12 cellular contexts compared by ENCODE assay signal in genomic region chr17:29181226-29181625, GRCh38. TPM values are rescaled to one million over a fixed set of nuclear protein-coding genes. Genes with fewer than 3 reads are reported as not detected.
A peak's percentile ranks its signal among the peaks of the same experiment; 100 is the strongest.
DNase-seq lines count a peak whose midpoint lies in the region; ATAC-seq, FAIRE-seq and TF ChIP-seq lines count a peak whose summit lies in the region.
"Had no signal": no experiment of that assay in that cellular context is flagged by ENCODE, and none has a peak within 500 bp of the region (broad histone marks: within the 10 kb centered on the region; RNA-seq: fewer than 3 reads in every experiment).

No MANE protein-coding gene starts in this region.

- BruUV-seq in Calu3 (replicated peaks; lab: Mats Ljungman, UMichigan) = no TSS peak

- H3K4me3 Mint-ChIP-seq in Calu3 (ENCODE audit: low read depth, unreplicated experiment) = peak overlapping the region; percentile 69
- no peak overlapping the region for H3K4me3 Mint-ChIP-seq in stimulated activated effector memory CD8-positive, alpha-beta T cell treated with anti-CD3 and anti-CD28 coated beads, Interleukin-12 subunit alpha, Interleukin-12 subunit beta, amount 100 ng/mL, for 72 hours

- peak overlapping the region; percentile 87 for H3K4me2 ChIP-seq in keratinocyte (ENCODE audit: control insufficient read depth, extremely low read depth, insufficient read depth, low read depth, low read length)

- no peaks in the 10 kb centered on the region for H3K27me3 Mint-ChIP-seq in Calu3 (ENCODE audit: unreplicated experiment)
- H3K27me3 Mint-ChIP-seq: activated CD4-positive, alpha-beta T cell treated with anti-CD3 and anti-CD28 coated beads for 36 hours had no signal

- H4K20me1 ChIP-seq in keratinocyte (ENCODE audit: control insufficient read depth, extremely low read depth, insufficient read depth, low read length) = no peaks in the 10 kb centered on the region

- H3K9me1 ChIP-seq in keratinocyte (ENCODE audit: control insufficient read depth, extremely low read depth, insufficient read depth, low read length) = no peaks in the 10 kb centered on the region

- H3K27ac Mint-ChIP-seq in Calu3 (ENCODE audit: unreplicated experiment) = peak overlapping the region; percentile 44
- H3K27ac Mint-ChIP-seq in stimulated activated effector memory CD8-positive, alpha-beta T cell treated with anti-CD3 and anti-CD28 coated beads, Interleukin-12 subunit alpha, Interleukin-12 subunit beta, amount 100 ng/mL, for 72 hours = peak overlapping the region; percentile 72
- H3K27ac Mint-ChIP-seq: activated CD4-positive, alpha-beta T cell treated with anti-CD3 and anti-CD28 coated beads for 36 hours had no signal

- FAIRE-seq in keratinocyte (lab: Jason Lieb, UNC) = no peak
- FAIRE-seq in GM19239 (lab: Jason Lieb, UNC) = no peak

- ATAC-seq in stimulated activated effector memory CD8-positive, alpha-beta T cell treated with anti-CD3 and anti-CD28 coated beads, Interleukin-12 subunit alpha, Interleukin-12 subunit beta, amount 100 ng/mL, for 72 hours = no peak
- ATAC-seq in HG02623 (IDR thresholded peaks at IDR 0.05; ENCODE audit: unreplicated experiment) = no peak

- peak overlapping the region; percentile 91 for H3K9ac ChIP-seq in keratinocyte (ENCODE audit: control insufficient read depth, extremely low read depth, insufficient read depth, low read length)

- CTCF ChIA-PET in Calu3 (lab: Charles Lee) = interaction anchor here (1.2 to 7.5 kb wide), 5 partner anchors 22 to 57 kb away, joined by 3 to 158 read pairs (median 25); no protein-coding TSS in a partner anchor

- intact Hi-C loops in Calu3 (cut with micrococcal nuclease; ENCODE audit: unreplicated experiment) = no loop called here

- H3K79me2 ChIP-seq in keratinocyte (ENCODE audit: control insufficient read depth, insufficient read depth, low read length) = peaks cover 19% of the 10 kb centered on the region

- dilution Hi-C loops in keratinocyte (cut with MboI; ENCODE audit: extremely low pct_ligation_motif_present, low sequenced_read_pairs) = no loop called here

- H3K36me3 Mint-ChIP-seq in Calu3 (ENCODE audit: insufficient read depth, unreplicated experiment) = peaks cover 45% of the 10 kb centered on the region
- no peaks in the 10 kb centered on the region for H3K36me3 Mint-ChIP-seq in stimulated activated effector memory CD8-positive, alpha-beta T cell treated with anti-CD3 and anti-CD28 coated beads, Interleukin-12 subunit alpha, Interleukin-12 subunit beta, amount 100 ng/mL, for 72 hours

- H3K27me3 ChIP-seq in keratinocyte (ENCODE audit: control insufficient read depth, extremely low read depth, insufficient read depth, low read length) = no peaks in the 10 kb centered on the region

- peaks cover 41% of the 10 kb centered on the region for H3K4me1 ChIP-seq in keratinocyte (ENCODE audit: control insufficient read depth, extremely low read depth, insufficient read depth, low read length)

- H3K36me3 ChIP-seq in keratinocyte (ENCODE audit: control insufficient read depth in 2 of 2, extremely low read depth in 1 of 2, insufficient read depth in 2 of 2, low read length in 2 of 2) = no peaks in the 10 kb centered on the region

- H3K27ac ChIP-seq in angular gyrus (ENCODE audit: low read depth, low read length) (peak overlapping the region; percentile 99), keratinocyte (ENCODE audit: control insufficient read depth, insufficient read depth, low read length) (peak overlapping the region; percentile 79)

- no peak overlapping the region for H3K4me3 ChIP-seq in keratinocyte (ENCODE audit: control insufficient read depth in 2 of 3, extremely low read depth in 1 of 3, insufficient read depth in 2 of 3, low read depth in 1 of 3, low read length in 3 of 3)

- peak overlapping the region; percentile 96 for H2AFZ ChIP-seq in keratinocyte (ENCODE audit: control insufficient read depth, low read length)

- peaks cover 38% of the 10 kb centered on the region for H3K4me1 Mint-ChIP-seq in Calu3 (ENCODE audit: low read depth, unreplicated experiment)
- peaks cover 39% of the 10 kb centered on the region for H3K4me1 Mint-ChIP-seq in stimulated activated effector memory CD8-positive, alpha-beta T cell treated with anti-CD3 and anti-CD28 coated beads, Interleukin-12 subunit alpha, Interleukin-12 subunit beta, amount 100 ng/mL, for 72 hours

- DNase-seq in Calu3 (no peak), keratinocyte (ENCODE audit: low read depth, low spot score) (no peak), NCI-H510A treated with DMSO at 0.1 percent for 48 hours (lab: John Stamatoyannopoulos, UW) (no peak), GM19239 (ENCODE audit: insufficient read length, low spot score) (no peak), HK-2 (ENCODE audit: unreplicated experiment) (no peak)
- DNase-seq in stimulated activated effector memory CD8-positive, alpha-beta T cell treated with anti-CD3 and anti-CD28 coated beads, Interleukin-12 subunit alpha, Interleukin-12 subunit beta, amount 100 ng/mL, for 72 hours (ENCODE audit: low spot score in 2 of 2) = no peak
- DNase-seq: activated CD4-positive, alpha-beta T cell treated with anti-CD3 and anti-CD28 coated beads for 36 hours; erythroblast; midbrain; psoas muscle had no signal

- H3K9me3 ChIP-seq in keratinocyte (ENCODE audit: control insufficient read depth, low read depth, low read length) = no peaks in the 10 kb centered on the region
- H3K9me3 ChIP-seq: psoas muscle had no signal

- TF ChIP-seq CTCF in Calu3 (IDR thresholded peaks at IDR 0.05; ENCODE audit: unreplicated experiment) (no peak), keratinocyte (optimal IDR thresholded peaks at IDR 0.05 in 1 of 3, IDR thresholded peaks at IDR 0.05 in 1 of 3, conservative IDR thresholded peaks at IDR 0.05 in 1 of 3; ENCODE audit: extremely low read depth in 1 of 3, insufficient read depth in 2 of 3, low read length in 3 of 3) (no peak)

- peaks cover 2% of the 10 kb centered on the region for H3K9me3 Mint-ChIP-seq in Calu3 (ENCODE audit: low read depth, unreplicated experiment)
- no peaks in the 10 kb centered on the region for H3K9me3 Mint-ChIP-seq in stimulated activated effector memory CD8-positive, alpha-beta T cell treated with anti-CD3 and anti-CD28 coated beads, Interleukin-12 subunit alpha, Interleukin-12 subunit beta, amount 100 ng/mL, for 72 hours

RNA-seq across cellular contexts. Expression of gene MYO18A, which starts 1.0 kb away (rescaled TPM):
- total RNA-seq in Calu3 (2022) = 89.9 and 123 TPM in 2 replicates
- polyA plus RNA-seq in keratinocyte = 18.4 to 26.6 TPM (median 20.0 TPM) in 3 replicates
- polyA plus RNA-seq in keratinocyte (2011; ENCODE audit: low read depth) = 132 TPM
- 13.5 and 22.0 TPM in 2 replicates for polyA plus RNA-seq in keratinocyte (2011; cell fraction: cytosol; rRNA removed)
- 129 and 141 TPM in 2 replicates for polyA plus RNA-seq in keratinocyte (2011; cell fraction: nucleus; rRNA removed)
- polyA plus RNA-seq in keratinocyte (2012; ENCODE audit: low replicate concordance) = 70.9 and 78.4 TPM in 2 replicates
- polyA minus RNA-seq in keratinocyte = 43.5 to 142 TPM (median 64.0 TPM) in 3 replicates
- 32.6 TPM for polyA minus RNA-seq in keratinocyte (2011; cell fraction: cytosol; rRNA and poly(A)+ RNA removed)
- polyA minus RNA-seq in keratinocyte (2011; cell fraction: nucleus; rRNA and poly(A)+ RNA removed) = 71.2 and 113 TPM in 2 replicates
